In genomic region chr6:170306324-170307079, GRCh38 we compare ENCODE assay signal across 8 cellular contexts. TPM values are rescaled to one million over a fixed set of nuclear protein-coding genes. Genes with fewer than 3 reads are reported as not detected.
A peak's percentile ranks its signal among the peaks of the same experiment; 100 is the strongest.
DNase-seq lines count a peak whose midpoint lies in the region; ATAC-seq and TF ChIP-seq lines count a peak whose summit lies in the region.

Gene FAM120B (plus strand): TSS chr6:170306758. CDS start chr6:170317391, 10,633 bp downstream.

- no peak for TF ChIP-seq RAD21 in Ishikawa (IDR thresholded peaks at IDR 0.05; ENCODE audit: low read depth)

- H3K4me3 ChIP-seq in epithelial cell of esophagus (ENCODE audit: low read length), result peak within 1 kb of the TSS; percentile 93

- peak; percentile 97 for ATAC-seq in GM21619 (IDR thresholded peaks at IDR 0.05; ENCODE audit: unreplicated experiment)

- peak; percentile 93 for DNase-seq in DMS153 (lab: John Stamatoyannopoulos, UW)
- DNase-seq in OCI-M2 (lab: John Stamatoyannopoulos, UW; ENCODE audit: unreplicated experiment), result peak; percentile 72
- DNase-seq in activated T-cell treated with anti-CD3 and anti-CD28 coated beads for 4 hours, result peak; percentile 88
- DNase-seq in epithelial cell of esophagus (ENCODE audit: low read depth), result peak; percentile 96
- DNase-seq in mucosa of gallbladder (ENCODE audit: low spot score), result peak; percentile 97
- peak; percentile 94 for DNase-seq in stimulated activated CD8-positive, alpha-beta memory T cell treated with anti-CD3 and anti-CD28 coated beads, Interleukin-4, amount 100 ng/mL, for 24 hours (ENCODE audit: low read depth)

- no peak for TF ChIP-seq EP300 in Ishikawa (IDR thresholded peaks at IDR 0.05; ENCODE audit: borderline replicate concordance)

- TF ChIP-seq CTCF in epithelial cell of esophagus (IDR thresholded peaks at IDR 0.05; ENCODE audit: insufficient read depth, low read depth, low read length, missing control alignments), result no peak

TF ChIP-seq in Ishikawa, 13 proteins besides CTCF, POLR2A, EP300 and RAD21:
- TF ChIP-seq EGR1 (IDR thresholded peaks at IDR 0.05) (no peak; the same call in 1 of the 2 replicates), CREB1 (IDR thresholded peaks at IDR 0.05; ENCODE audit: low read depth) (no peak), CEBPB (IDR thresholded peaks at IDR 0.05) (peak; percentile 21; the same call in 1 of the 2 replicates), TCF12 (IDR thresholded peaks at IDR 0.05; ENCODE audit: low read depth) (no peak; the same call in 1 of the 2 replicates), YY1 (IDR thresholded peaks at IDR 0.05; ENCODE audit: low read depth) (peak; percentile 45; the same call in 1 of the 2 replicates), TAF1 (IDR thresholded peaks at IDR 0.05; ENCODE audit: low read depth) (peak; percentile 85), REST (IDR thresholded peaks at IDR 0.05; ENCODE audit: low read depth) (no peak), FOXM1 (IDR thresholded peaks at IDR 0.05; ENCODE audit: borderline replicate concordance, low read depth) (no peak), USF1 (IDR thresholded peaks at IDR 0.05) (0 out of 2 replicates have a peak, but pooled peaks have one; percentile 25), NFIC (IDR thresholded peaks at IDR 0.05) (peak; percentile 72), ZBTB7A (IDR thresholded peaks at IDR 0.05; ENCODE audit: low read depth) (0 out of 2 replicates have a peak, but pooled peaks have one; percentile 7), MAX (IDR thresholded peaks at IDR 0.05) (0 out of 2 replicates have a peak, but pooled peaks have one; percentile 26), TEAD4 (IDR thresholded peaks at IDR 0.05) (0 out of 2 replicates have a peak, but pooled peaks have one; percentile 13)

RNA-seq across cellular contexts. Expression of gene FAM120B, which starts in this region (rescaled TPM):
- 38.9 TPM for total RNA-seq in mucosa of gallbladder

Comparison
In these comparisons a context has a peak if more than half of its experiments do, and no peak if none do; other contexts are left out.
1. Peak in every context shown above with its lines: DNase-seq, ATAC-seq and H3K4me3 ChIP-seq.